In the genomic region with DNA sequence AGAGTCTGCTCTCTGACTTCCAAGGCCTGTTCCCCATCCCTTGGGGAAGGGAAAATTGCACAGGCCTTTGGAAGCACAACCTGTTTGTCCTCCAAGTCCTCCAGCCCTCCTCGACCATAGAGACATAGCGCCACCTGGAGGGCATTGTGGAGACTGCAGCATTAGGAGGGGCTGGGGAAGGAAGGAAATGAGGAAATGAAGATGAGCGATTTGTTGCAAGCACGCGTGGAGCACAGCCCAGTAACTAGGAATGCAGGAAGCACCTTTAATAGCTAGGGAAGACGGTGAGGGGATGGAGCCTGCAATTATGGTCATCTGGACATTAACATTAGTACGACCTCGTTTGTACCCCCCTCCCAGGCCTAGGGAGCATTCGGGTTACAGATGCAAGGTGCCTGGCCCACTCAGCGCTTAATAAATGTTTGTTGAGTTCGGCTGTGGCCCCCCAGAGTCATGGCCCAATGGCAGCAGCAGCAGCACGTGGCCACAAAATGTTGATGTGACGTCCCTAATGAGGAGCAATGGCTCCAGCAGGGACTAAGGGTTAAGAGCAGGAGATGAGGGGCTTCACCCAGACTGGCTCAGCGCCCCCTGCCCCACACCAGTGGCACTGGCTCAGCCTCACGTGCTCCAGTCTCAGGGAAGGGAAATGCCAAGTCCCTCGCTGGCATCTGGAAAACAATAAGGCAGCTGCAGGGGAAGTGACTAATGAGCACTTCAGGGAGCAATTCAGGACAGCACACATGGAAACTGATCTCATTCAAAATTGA, we compare ENCODE assay signal across 8 cellular contexts. TPM values are rescaled to one million over a fixed set of nuclear protein-coding genes. Genes with fewer than 3 reads are reported as not detected.
DNase-seq lines count a peak whose midpoint lies in the region; ATAC-seq and TF ChIP-seq lines count a peak whose summit lies in the region.

No MANE protein-coding gene starts in this region.

- peaks cover 4 to 5% of the 10 kb centered on the region in 2 experiments for H3K4me1 Mint-ChIP-seq in H9

- H2AK5ac ChIP-seq in H9 (ENCODE audit: insufficient read length, low read length), result no peak overlapping the region

- no peak overlapping the region for H2BK120ac ChIP-seq in H9 (ENCODE audit: low read depth, low read length, poor library complexity, severe bottlenecking)

- H3K27me3 ChIP-seq in H9 (ENCODE audit: insufficient read depth, low read length) (no peaks in the 10 kb centered on the region; the same call in 1 of the 2 replicates), kidney epithelial cell (ENCODE audit: control insufficient read depth, insufficient read depth, low read length) (no peaks in the 10 kb centered on the region)

- WGBS in H9 (ENCODE audit: extremely low coverage, insufficient read length, low lambda C conversion rate), result no CpG with 5 or more reads among the region's 16 CpGs

- H3K27ac ChIP-seq in H9 (ENCODE audit: insufficient read length, low read depth, low read length), result no peak overlapping the region

- no peak overlapping the region for H2BK5ac ChIP-seq in H9 (ENCODE audit: insufficient read length, low read length)

- H4K8ac ChIP-seq in H9 (replicated peaks; ENCODE audit: insufficient read length, low read depth, low read length), result no peak overlapping the region

- peaks cover 52% of the 10 kb centered on the region for H3K27me3 Mint-ChIP-seq in H9 (ENCODE audit: low read depth)

- H3K4me3 Mint-ChIP-seq in H9, result no peak overlapping the region

- peaks cover 0 to 6% (median 4%) of the 10 kb centered on the region in 3 experiments; a peak in 3 of 7 replicates for H3K36me3 Mint-ChIP-seq in H9 (ENCODE audit: insufficient read depth in 1 of 3, low read depth in 3 of 3)

- peak overlapping the region; percentile 52 for H3K4me2 ChIP-seq in H9 (ENCODE audit: insufficient read depth, insufficient read length, low read length)

- TF ChIP-seq CTCF in H9 (conservative IDR thresholded peaks at IDR 0.05) (peak; percentile 87), kidney epithelial cell (IDR thresholded peaks at IDR 0.05; ENCODE audit: insufficient read depth, low read length, poor library complexity, severe bottlenecking) (peak; percentile 90)

- H3K56ac ChIP-seq in H9 (ENCODE audit: insufficient read length, low read depth, low read length), result no peak overlapping the region

- no peaks in the 10 kb centered on the region for H3K79me1 ChIP-seq in H9 (ENCODE audit: insufficient read depth, low read depth, low read length, poor library complexity, severe bottlenecking)

- H3K4ac ChIP-seq in H9 (ENCODE audit: low read depth, low read length), result no peak overlapping the region

- no peaks in the 10 kb centered on the region for H3K4me1 ChIP-seq in H9 (ENCODE audit: insufficient read depth, low read length)

- H3K23me2 ChIP-seq in H9 (ENCODE audit: insufficient read length, low read depth, low read length, poor library complexity, severe bottlenecking), result no peaks in the 10 kb centered on the region

- no peak overlapping the region for H3K27ac Mint-ChIP-seq in H9

- no peaks in the 10 kb centered on the region for H4K20me1 ChIP-seq in H9 (ENCODE audit: control insufficient read depth, insufficient read depth, insufficient read length)

- no peaks in the 10 kb centered on the region for H3K36me3 ChIP-seq in kidney epithelial cell (ENCODE audit: control insufficient read depth, insufficient read depth, low read length)

- H3T11ph ChIP-seq in H9 (ENCODE audit: low read length), result no peak overlapping the region

- H2BK20ac ChIP-seq in H9 (ENCODE audit: low read depth, low read length, poor library complexity, severe bottlenecking), result no peak overlapping the region

- H4K91ac ChIP-seq in H9 (ENCODE audit: insufficient read length, low read depth, low read length), result no peak overlapping the region

- no peak overlapping the region for H3K18ac ChIP-seq in H9 (ENCODE audit: insufficient read length, low read depth, low read length)

- H3K4me3 ChIP-seq in kidney epithelial cell (ENCODE audit: low read depth, low read length), result no peak overlapping the region

- peak; percentile 93 for DNase-seq in Ammon's horn (ENCODE audit: low spot score)
- DNase-seq in H9, result peak; percentile 90
- DNase-seq in NCI-H345 treated with DMSO at 0.1 percent for 48 hours (lab: John Stamatoyannopoulos, UW; ENCODE audit: unreplicated experiment), result peak; percentile 71
- DNase-seq in activated CD4-positive, CD25-positive, alpha-beta regulatory T cell treated with anti-CD3 and anti-CD28 coated beads, Interleukin-2, amount 50 U/mL, for 16 hours (ENCODE audit: low read depth, low spot score), result peak; percentile 70
- DNase-seq in cerebellum (ENCODE audit: low spot score), result peak; percentile 80
- DNase-seq in kidney epithelial cell (ENCODE audit: low read depth), result no peak
- DNase-seq in stimulated activated CD4-positive, alpha-beta T cell treated with anti-CD3 and anti-CD28 coated beads, Interleukin-1b, Interleukin-23, amount 100 ng/mL, for 4 hours (ENCODE audit: low read depth in 2 of 2), result peak; percentile 72 to 81

- H3K14ac ChIP-seq in H9 (ENCODE audit: insufficient read depth, low read length), result no peak overlapping the region

- no peak overlapping the region for H2BK15ac ChIP-seq in H9 (ENCODE audit: low read depth, low read length)

- no peak overlapping the region for H4K5ac ChIP-seq in H9 (ENCODE audit: insufficient read length, low read depth, low read length)

- ATAC-seq in HG03135 (IDR thresholded peaks at IDR 0.05; ENCODE audit: unreplicated experiment), result no peak

- H3K9ac ChIP-seq in H9 (ENCODE audit: extremely low read depth, insufficient read length, low read length), result no peak overlapping the region

- H3K9me3 Mint-ChIP-seq in H9, result no peaks in the 10 kb centered on the region

- H3K9me3 ChIP-seq in H9 (ENCODE audit: control insufficient read depth, low read depth, low read length), result no peaks in the 10 kb centered on the region

- no peak overlapping the region for H2AFZ ChIP-seq in H9 (ENCODE audit: low read length)

- no peak overlapping the region for H2BK12ac ChIP-seq in H9 (ENCODE audit: insufficient read length, low read depth, low read length)

- H3K79me2 ChIP-seq in H9 (ENCODE audit: insufficient read depth, low read length), result no peaks in the 10 kb centered on the region

- H3K23ac ChIP-seq in H9 (ENCODE audit: insufficient read length, low read depth, low read length), result no peak overlapping the region

RNA-seq across cellular contexts. Expression of a gene that starts 8.0 kb away (rescaled TPM):
- total RNA-seq in H9 (2021) (0.97 and 1.2 TPM in 2 replicates), cerebellum (26.5 TPM), kidney epithelial cell (39.8 and 42.6 TPM in 2 replicates)

RNA-seq across cellular contexts. Expression of a gene that starts 13.9 kb away (rescaled TPM):
- 25.5 and 27.1 TPM in 2 replicates for total RNA-seq in H9 (2021)
- total RNA-seq in cerebellum, result 10.3 TPM
- 43.0 and 46.5 TPM in 2 replicates for total RNA-seq in kidney epithelial cell

RNA-seq across cellular contexts. Expression of a gene that starts 58.3 kb away (rescaled TPM):
- total RNA-seq in H9 (2021), result 0.20 and 0.22 TPM in 2 replicates
- 2.5 TPM for total RNA-seq in cerebellum
- 0.13 and 0.34 TPM in 2 replicates for total RNA-seq in kidney epithelial cell

Comparison
In these comparisons a context has a peak if more than half of its experiments do, and no peak if none do; other contexts are left out.
1. RNA of a gene that starts 8.0 kb away (total RNA-seq): 39.8 to 42.6 TPM in kidney epithelial cell and 26.5 TPM in cerebellum (single experiment); 0.97 to 1.2 TPM in H9; every median in the first group is over 10 times any median in the second.